8 cellular contexts compared by ENCODE assay signal in the genomic region with DNA sequence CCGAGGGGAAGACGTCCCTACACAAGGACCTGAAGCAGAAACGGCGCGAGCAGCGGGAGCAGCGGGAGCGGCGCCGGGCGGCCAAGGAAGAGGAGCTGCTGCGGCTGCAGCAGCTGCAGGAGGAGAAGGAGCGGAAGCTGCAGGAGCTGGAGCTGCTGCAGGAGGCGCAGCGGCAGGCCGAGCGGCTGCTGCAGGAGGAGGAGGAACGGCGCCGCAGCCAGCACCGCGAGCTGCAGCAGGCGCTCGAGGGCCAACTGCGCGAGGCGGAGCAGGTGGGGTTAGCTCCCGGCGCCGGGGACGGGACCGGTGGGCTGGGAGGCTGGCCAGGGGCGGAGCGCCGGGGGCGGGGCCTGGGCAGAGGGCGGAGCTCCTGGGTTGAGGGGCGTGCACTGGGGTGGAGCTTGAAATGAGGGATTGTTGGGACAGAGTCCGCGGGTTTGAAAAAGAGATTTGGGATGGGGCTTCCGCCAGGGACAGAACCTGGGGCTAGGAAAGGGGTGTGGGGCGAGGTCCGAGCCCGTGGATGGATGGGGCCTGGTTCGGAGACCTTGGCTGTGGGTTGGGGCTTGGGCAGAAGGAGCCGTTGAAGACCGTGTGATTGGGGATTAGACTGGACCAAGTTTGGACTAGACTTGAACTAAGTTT. TPM values are rescaled to one million over a fixed set of nuclear protein-coding genes. Genes with fewer than 3 reads are reported as not detected.
DNase-seq lines count a peak whose midpoint lies in the region; ATAC-seq and TF ChIP-seq lines count a peak whose summit lies in the region.

No MANE protein-coding gene starts in this region.

- H3K36me3 ChIP-seq in CD8-positive, alpha-beta T cell (ENCODE audit: insufficient read depth, low read length) = peaks cover 63% of the 10 kb centered on the region
- H3K36me3 ChIP-seq in MG63 (no peaks in the 10 kb centered on the region), WERI-Rb-1 (no peaks in the 10 kb centered on the region)

- DNase-seq in CD8-positive, alpha-beta T cell = peak in 1 of 7 experiments; percentile 45
- peak; percentile 83 for DNase-seq in MG63
- DNase-seq in WERI-Rb-1 = peak; percentile 97
- DNase-seq in glutamatergic neuron = peak; percentile 97
- DNase-seq in occipital lobe (lab: John Stamatoyannopoulos, UW) = peak; percentile 82

- no peak overlapping the region for H3K4me3 Mint-ChIP-seq in CD8-positive, alpha-beta T cell
- H3K4me3 Mint-ChIP-seq in glutamatergic neuron (ENCODE audit: unreplicated experiment) = peak overlapping the region; percentile 91

- no peak overlapping the region for H3K4me3 ChIP-seq in CD8-positive, alpha-beta T cell (ENCODE audit: low read depth, low read length)
- H3K4me3 ChIP-seq in MG63 (peak overlapping the region; percentile 58), WERI-Rb-1 (ENCODE audit: low read depth, low read length) (peak overlapping the region; percentile 63)

- no peak for TF ChIP-seq CTCF in CD8-positive, alpha-beta T cell (IDR thresholded peaks at IDR 0.05)
- TF ChIP-seq CTCF in WERI-Rb-1 (IDR thresholded peaks at IDR 0.05; ENCODE audit: low read depth, low read length) = peak; percentile 44
- no peak for TF ChIP-seq CTCF in glutamatergic neuron (IDR thresholded peaks at IDR 0.05; ENCODE audit: partially characterized antibody, unreplicated experiment)

- CTCF ChIA-PET in CD8-positive, alpha-beta T cell (lab: Charles Lee) = interaction anchor here (1.3 to 21.4 kb wide), 3 partner anchors 8 to 25 kb away, joined by 3 to 545 read pairs (median 3); a partner anchor contains a TSS

- H3K27me3 ChIP-seq in CD8-positive, alpha-beta T cell (ENCODE audit: insufficient read depth, low read length) = no peaks in the 10 kb centered on the region
- H3K27me3 ChIP-seq in MG63 = peaks cover 32% of the 10 kb centered on the region
- no peaks in the 10 kb centered on the region for H3K27me3 ChIP-seq in WERI-Rb-1 (ENCODE audit: insufficient read depth, low read depth, severe bottlenecking)

- H3K27ac Mint-ChIP-seq in CD8-positive, alpha-beta T cell = peak overlapping the region; percentile 58
- H3K27ac Mint-ChIP-seq in glutamatergic neuron (ENCODE audit: unreplicated experiment) = peak overlapping the region; percentile 91

- no peak overlapping the region for H3K27ac ChIP-seq in CD8-positive, alpha-beta T cell (ENCODE audit: low read depth, low read length)
- peak overlapping the region; percentile 66 for H3K27ac ChIP-seq in WERI-Rb-1

- H3K9me3 ChIP-seq in CD8-positive, alpha-beta T cell (ENCODE audit: low read length) = no peaks in the 10 kb centered on the region
- H3K9me3 ChIP-seq in MG63 (peaks cover 4% of the 10 kb centered on the region), WERI-Rb-1 (ENCODE audit: severe bottlenecking) (peaks cover 3% of the 10 kb centered on the region)

- intact Hi-C loops in CD8-positive, alpha-beta T cell (cut with DNase I, micrococcal nuclease) = no loop called here

- H3K27me3 Mint-ChIP-seq in CD8-positive, alpha-beta T cell (ENCODE audit: low read depth) = no peaks in the 10 kb centered on the region
- peaks cover 7% of the 10 kb centered on the region for H3K27me3 Mint-ChIP-seq in glutamatergic neuron (ENCODE audit: unreplicated experiment)

- peaks cover 52% of the 10 kb centered on the region for H3K4me1 Mint-ChIP-seq in CD8-positive, alpha-beta T cell (ENCODE audit: low read depth)
- H3K4me1 Mint-ChIP-seq in glutamatergic neuron (ENCODE audit: low read depth, unreplicated experiment) = peaks cover 6% of the 10 kb centered on the region

- H3K4me1 ChIP-seq in CD8-positive, alpha-beta T cell (ENCODE audit: insufficient read depth, low read length) = peaks cover 31% of the 10 kb centered on the region

- POLR2A ChIA-PET in CD8-positive, alpha-beta T cell (lab: Charles Lee) = no interaction called here

- H3K9me3 Mint-ChIP-seq in CD8-positive, alpha-beta T cell = no peaks in the 10 kb centered on the region
- H3K9me3 Mint-ChIP-seq in glutamatergic neuron (ENCODE audit: unreplicated experiment) = peaks cover 4% of the 10 kb centered on the region

- peaks cover 91% of the 10 kb centered on the region for H3K36me3 Mint-ChIP-seq in CD8-positive, alpha-beta T cell
- no peaks in the 10 kb centered on the region for H3K36me3 Mint-ChIP-seq in glutamatergic neuron (ENCODE audit: unreplicated experiment)

- ATAC-seq in CD8-positive, alpha-beta T cell = no peak
- ATAC-seq in GM21786 (IDR thresholded peaks at IDR 0.05; ENCODE audit: unreplicated experiment) (no peak), HG03457 (IDR thresholded peaks at IDR 0.05; ENCODE audit: unreplicated experiment) (no peak), GM21367 (IDR thresholded peaks at IDR 0.05; ENCODE audit: unreplicated experiment) (no peak)

RNA-seq across cellular contexts. Expression of a gene that starts 20.7 kb away (rescaled TPM):
- 100 to 1,000 TPM; 172 to 182 TPM for total RNA-seq in CD8-positive, alpha-beta T cell
- 0.33 TPM in 1 of 2 replicates, not detected in the other for total RNA-seq in MG63 (2014; rRNA removed; shearing (Covaris generic); ENCODE audit: low replicate concordance)
- 1.8 TPM for total RNA-seq in glutamatergic neuron (ENCODE audit: unreplicated experiment)
- total RNA-seq in occipital lobe = 0.47 TPM

RNA-seq across cellular contexts. Expression of a gene that starts 24.0 kb away (rescaled TPM):
- 10 to 100 TPM; 20.0 to 21.5 TPM for total RNA-seq in CD8-positive, alpha-beta T cell
- total RNA-seq in MG63 (2014; rRNA removed; shearing (Covaris generic); ENCODE audit: low replicate concordance) = 5.9 and 15.7 TPM in 2 replicates
- total RNA-seq in glutamatergic neuron (ENCODE audit: unreplicated experiment) = 37.5 TPM
- total RNA-seq in occipital lobe = 2.2 TPM

RNA-seq across cellular contexts. Expression of a gene that starts 58.8 kb away (rescaled TPM):
- total RNA-seq in CD8-positive, alpha-beta T cell = 10 to 100 TPM; 54.6 to 57.8 TPM
- total RNA-seq in MG63 (2014; rRNA removed; shearing (Covaris generic); ENCODE audit: low replicate concordance) = 14.2 and 14.9 TPM in 2 replicates
- total RNA-seq in glutamatergic neuron (ENCODE audit: unreplicated experiment) (38.3 TPM), occipital lobe (11.1 TPM)

Comparison
In these comparisons a context has a peak if more than half of its experiments do, and no peak if none do; other contexts are left out.
1. RNA of a gene that starts 20.7 kb away (total RNA-seq): 172 to 182 TPM in CD8-positive, alpha-beta T cell; 1.8 TPM in glutamatergic neuron (single experiment), 0.47 TPM in occipital lobe (single experiment) and 0.33 TPM in MG63; every median in the first group is over 10 times any median in the second.